ENCODE assay signal across 8 cellular contexts in the genomic region with DNA sequence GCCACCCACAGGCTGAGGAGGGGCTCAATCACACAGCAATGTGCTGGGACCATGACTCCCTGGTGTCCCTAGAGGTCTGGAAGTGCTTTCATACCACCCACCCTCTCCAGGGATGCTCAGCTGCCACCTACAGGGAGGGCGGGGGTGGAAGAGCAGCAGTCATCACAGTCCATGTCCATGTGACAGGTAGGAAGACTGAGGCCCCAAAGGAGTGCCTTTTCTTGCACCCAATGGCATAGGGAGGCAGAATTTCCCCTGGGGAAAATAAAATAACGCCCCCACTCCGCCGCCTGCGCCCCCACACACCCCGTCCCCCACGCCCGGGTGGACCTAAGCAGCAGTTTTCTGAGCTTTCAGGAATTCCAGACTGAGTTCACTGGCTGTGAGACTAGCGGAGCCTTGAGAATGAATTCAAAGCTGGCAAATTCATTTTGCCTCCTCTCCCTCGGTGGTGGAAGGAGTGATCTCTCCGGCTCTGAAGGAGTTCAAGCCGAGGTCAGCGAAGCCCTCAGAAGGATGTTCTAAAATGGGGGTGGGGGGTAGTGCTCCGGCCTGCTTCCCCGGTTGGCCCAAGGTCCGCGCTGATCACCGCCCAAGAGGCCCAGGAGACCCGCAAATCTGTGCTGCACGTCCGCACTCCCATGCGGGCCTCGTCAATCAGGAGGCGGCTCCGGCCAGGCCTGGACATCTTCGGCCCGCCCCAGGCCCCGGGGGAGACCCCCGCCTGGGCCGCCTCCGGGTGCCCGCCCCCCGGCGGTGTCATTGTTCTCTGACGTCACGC. TPM values are rescaled to one million over a fixed set of nuclear protein-coding genes. Genes with fewer than 3 reads are reported as not detected.
DNase-seq lines count a peak whose midpoint lies in the region; ATAC-seq and TF ChIP-seq lines count a peak whose summit lies in the region.

No MANE protein-coding gene starts in this region.

- peaks cover 10% of the 10 kb centered on the region for H3K27me3 Mint-ChIP-seq in activated T-helper 1 cell treated with anti-CD3 and anti-CD28 coated beads, Interleukin-12 subunit alpha, Interleukin-12 subunit beta, Interleukin-2, Interleukin-4 antibody, amounts not matched to agents 30 ng/mL and 10 ng/mL and 1 ng/mL, durations not matched to agents 14 hours and 24 hours and 36 hours (ENCODE audit: insufficient read depth)

- H3K4me3 ChIP-seq in left ventricle myocardium inferior (peak overlapping the region; percentile 89), retinal pigment epithelial cell (ENCODE audit: low read length) (peak overlapping the region; percentile 54)

- TF ChIP-seq CTCF in left ventricle myocardium inferior (IDR thresholded peaks at IDR 0.05; ENCODE audit: borderline replicate concordance) (peak; percentile 25), retinal pigment epithelial cell (conservative IDR thresholded peaks at IDR 0.05; ENCODE audit: low read depth, low read length) (peak; percentile 32)

- no peaks in the 10 kb centered on the region for H3K36me3 ChIP-seq in left ventricle myocardium inferior

- DNase-seq in NCI-H524 (lab: John Stamatoyannopoulos, UW) (peak; percentile 25 to 50), NCI-H524 treated with DMSO at 0.1 percent for 48 hours (lab: John Stamatoyannopoulos, UW) (no peak), LHCN-M2 (ENCODE audit: low read depth) (peak; percentile 34), left ventricle myocardium inferior (no peak), retinal pigment epithelial cell (ENCODE audit: low read depth) (no peak)
- no peak for DNase-seq in activated T-helper 1 cell treated with anti-CD3 and anti-CD28 coated beads, Interleukin-12 subunit alpha, Interleukin-12 subunit beta, Interleukin-2, Interleukin-4 antibody, amounts not matched to agents 30 ng/mL and 10 ng/mL and 1 ng/mL, durations not matched to agents 14 hours and 24 hours and 36 hours (ENCODE audit: low spot score)

- H3K4me1 Mint-ChIP-seq in activated T-helper 1 cell treated with anti-CD3 and anti-CD28 coated beads, Interleukin-12 subunit alpha, Interleukin-12 subunit beta, Interleukin-2, Interleukin-4 antibody, amounts not matched to agents 30 ng/mL and 10 ng/mL and 1 ng/mL, durations not matched to agents 14 hours and 24 hours and 36 hours (ENCODE audit: low read depth), result peaks cover 52% of the 10 kb centered on the region

- no peaks in the 10 kb centered on the region for H3K9me3 Mint-ChIP-seq in activated T-helper 1 cell treated with anti-CD3 and anti-CD28 coated beads, Interleukin-12 subunit alpha, Interleukin-12 subunit beta, Interleukin-2, Interleukin-4 antibody, amounts not matched to agents 30 ng/mL and 10 ng/mL and 1 ng/mL, durations not matched to agents 14 hours and 24 hours and 36 hours

- H3K9me3 ChIP-seq in left ventricle myocardium inferior (replicated peaks), result no peaks in the 10 kb centered on the region

- H3K27ac Mint-ChIP-seq in activated T-helper 1 cell treated with anti-CD3 and anti-CD28 coated beads, Interleukin-12 subunit alpha, Interleukin-12 subunit beta, Interleukin-2, Interleukin-4 antibody, amounts not matched to agents 30 ng/mL and 10 ng/mL and 1 ng/mL, durations not matched to agents 14 hours and 24 hours and 36 hours, result no peak overlapping the region

- no peaks in the 10 kb centered on the region for H3K27me3 ChIP-seq in left ventricle myocardium inferior (ENCODE audit: low read depth)

- no peaks in the 10 kb centered on the region for H3K36me3 Mint-ChIP-seq in activated T-helper 1 cell treated with anti-CD3 and anti-CD28 coated beads, Interleukin-12 subunit alpha, Interleukin-12 subunit beta, Interleukin-2, Interleukin-4 antibody, amounts not matched to agents 30 ng/mL and 10 ng/mL and 1 ng/mL, durations not matched to agents 14 hours and 24 hours and 36 hours (ENCODE audit: low read depth)

- peak overlapping the region; percentile 99 for H3K27ac ChIP-seq in left ventricle myocardium inferior (replicated peaks)

- intact Hi-C loops in activated T-helper 1 cell treated with anti-CD3 and anti-CD28 coated beads, Interleukin-12 subunit alpha, Interleukin-12 subunit beta, Interleukin-2, Interleukin-4 antibody, amounts not matched to agents 30 ng/mL and 10 ng/mL and 1 ng/mL, durations not matched to agents 14 hours and 24 hours and 36 hours (cut with micrococcal nuclease), result loop anchor here (1.0 to 5.0 kb wide), 7 partner anchors 71 to 1034 kb away; partner anchors contain the start of genes PPIF, RPS24 and ZCCHC24
- intact Hi-C loops in left ventricle myocardium inferior (cut with micrococcal nuclease), result loop anchor here (5.0 to 10.0 kb wide), 2 partner anchors 82 to 126 kb away; no protein-coding TSS in a partner anchor

- ATAC-seq in GM21367 (IDR thresholded peaks at IDR 0.05; ENCODE audit: unreplicated experiment), result no peak
- no peak for ATAC-seq in GM18873 (IDR thresholded peaks at IDR 0.05; ENCODE audit: low FRiP score, unreplicated experiment)

- H3K4me3 Mint-ChIP-seq in activated T-helper 1 cell treated with anti-CD3 and anti-CD28 coated beads, Interleukin-12 subunit alpha, Interleukin-12 subunit beta, Interleukin-2, Interleukin-4 antibody, amounts not matched to agents 30 ng/mL and 10 ng/mL and 1 ng/mL, durations not matched to agents 14 hours and 24 hours and 36 hours, result peak overlapping the region; percentile 66

- H3K4me1 ChIP-seq in left ventricle myocardium inferior, result peaks cover 44% of the 10 kb centered on the region

RNA-seq across cellular contexts. Expression of gene ZMIZ1, which starts 2.1 kb away (rescaled TPM):
- 10.6 and 12.5 TPM in 2 replicates for total RNA-seq in LHCN-M2 (2014; rRNA removed)
- polyA plus RNA-seq in LHCN-M2 (2012), result 15.8 TPM
- 67.6 and 67.8 TPM in 2 replicates for total RNA-seq in activated T-helper 1 cell treated with anti-CD3 and anti-CD28 coated beads, Interleukin-12 subunit alpha, Interleukin-12 subunit beta, Interleukin-2, Interleukin-4 antibody, amounts not matched to agents 30 ng/mL and 10 ng/mL and 1 ng/mL, durations not matched to agents 14 hours and 24 hours and 36 hours
- total RNA-seq in left ventricle myocardium inferior, result 55.9 TPM

Comparison
In these comparisons a context has a peak if more than half of its experiments do, and no peak if none do; other contexts are left out.
1. DNase-seq: peak in NCI-H524 (2 of 2) and LHCN-M2 (single experiment); none in NCI-H524 treated with DMSO at 0.1 percent for 48 hours (single experiment), activated T-helper 1 cell treated with anti-CD3 and anti-CD28 coated beads, Interleukin-12 subunit alpha, Interleukin-12 subunit beta, Interleukin-2, Interleukin-4 antibody, amounts not matched to agents 30 ng/mL and 10 ng/mL and 1 ng/mL, durations not matched to agents 14 hours and 24 hours and 36 hours (single experiment), left ventricle myocardium inferior (single experiment) and retinal pigment epithelial cell (single experiment).